ENCODE assay signal across 25 cellular contexts in the genomic region with DNA sequence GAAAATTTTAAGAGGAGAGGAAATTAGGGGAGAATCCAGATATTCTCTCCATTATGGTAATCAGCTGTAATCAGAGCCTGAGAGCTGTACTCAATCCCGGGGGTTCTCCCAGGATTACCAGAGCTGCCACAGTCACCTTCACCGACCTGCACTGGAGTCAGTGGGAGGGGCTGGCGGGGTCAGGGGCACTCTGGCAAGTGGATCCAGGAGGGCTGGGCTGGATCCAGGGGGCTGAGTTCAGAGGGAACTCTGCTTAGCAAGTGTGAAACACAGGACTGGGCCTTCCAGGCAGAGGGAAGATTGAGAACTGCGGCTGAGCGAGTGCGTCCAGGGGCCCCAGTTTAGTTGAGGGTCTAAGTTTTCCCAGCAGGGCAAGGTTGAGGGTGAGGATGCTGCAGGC.
"Had no signal": no experiment of that assay in that cellular context is flagged by ENCODE, and none has a peak within 500 bp of the region (broad histone marks: within the 10 kb centered on the region; RNA-seq: fewer than 3 reads in every experiment).

No MANE protein-coding gene starts in this region.

- H3K9me3 ChIP-seq: MG63, Peyer's patch, SJCRH30 had no signal

- H3K4me2 ChIP-seq: KMS-11 had no signal

- ATAC-seq: activated naive CD4-positive, alpha-beta T cell treated with anti-CD3 and anti-CD28 coated beads, Interleukin-2, amount 50 U/mL, for 72 hours; activated naive CD8-positive, alpha-beta T cell treated with anti-CD3 and anti-CD28 coated beads, Interleukin-2, amount 50 U/mL, for 24 hours; activated T-cell treated with anti-CD3 and anti-CD28 coated beads, Interleukin-2, amount 50 U/mL, for 4 hours had no signal

- DNase-seq: activated CD4-positive, alpha-beta memory T cell treated with anti-CD3 and anti-CD28 coated beads for 36 hours; activated CD4-positive, alpha-beta T cell treated with anti-CD3 and anti-CD28 coated beads, Interleukin-2, amount 10 ng/mL, durations not matched to agents 7 days and 5 days; activated CD4-positive, CD25-positive, alpha-beta regulatory T cell; activated CD8-positive, alpha-beta memory T cell treated with anti-CD3 and anti-CD28 coated beads for 24 hours; activated effector memory CD4-positive, alpha-beta T cell treated with anti-CD3 and anti-CD28 coated beads, Interleukin-2, amount 50 U/mL, for 16 hours; activated naive CD4-positive, alpha-beta T cell treated with Interleukin-2 at 50 U/mL for 16 hours; activated naive CD8-positive, alpha-beta T cell treated with anti-CD3 and anti-CD28 coated beads, Interleukin-2, amount 50 U/mL, for 24 hours; activated T-cell treated with anti-CD3 and anti-CD28 coated beads, Interleukin-2, amount 50 U/mL, for 4 hours; amygdala; MG63; NCI-H1092 treated with DMSO at 0.1 percent for 48 hours; NCI-H1417 treated with DMSO at 0.1 percent for 48 hours; NCI-H1694; NCI-H2029; NCI-H2107; NCI-H510A treated with DMSO at 0.1 percent for 48 hours; NCI-H69; Peyer's patch; SJCRH30; T-helper 2 cell; T1000 had no signal

- H3K9ac ChIP-seq: KMS-11 had no signal

- H3K27me3 ChIP-seq: MG63, Peyer's patch, SJCRH30 had no signal

- H3K36me3 ChIP-seq: MG63, Peyer's patch, SJCRH30 had no signal

- H3K4me1 ChIP-seq: SJCRH30 had no signal

- H3K4me3 ChIP-seq: MG63, Peyer's patch, SJCRH30 had no signal

- H3K27ac ChIP-seq: KMS-11, Peyer's patch, RWPE1, SJCRH30, VCaP had no signal
